Comparison of ENCODE assay signal across 8 cellular contexts in the genomic region with DNA sequence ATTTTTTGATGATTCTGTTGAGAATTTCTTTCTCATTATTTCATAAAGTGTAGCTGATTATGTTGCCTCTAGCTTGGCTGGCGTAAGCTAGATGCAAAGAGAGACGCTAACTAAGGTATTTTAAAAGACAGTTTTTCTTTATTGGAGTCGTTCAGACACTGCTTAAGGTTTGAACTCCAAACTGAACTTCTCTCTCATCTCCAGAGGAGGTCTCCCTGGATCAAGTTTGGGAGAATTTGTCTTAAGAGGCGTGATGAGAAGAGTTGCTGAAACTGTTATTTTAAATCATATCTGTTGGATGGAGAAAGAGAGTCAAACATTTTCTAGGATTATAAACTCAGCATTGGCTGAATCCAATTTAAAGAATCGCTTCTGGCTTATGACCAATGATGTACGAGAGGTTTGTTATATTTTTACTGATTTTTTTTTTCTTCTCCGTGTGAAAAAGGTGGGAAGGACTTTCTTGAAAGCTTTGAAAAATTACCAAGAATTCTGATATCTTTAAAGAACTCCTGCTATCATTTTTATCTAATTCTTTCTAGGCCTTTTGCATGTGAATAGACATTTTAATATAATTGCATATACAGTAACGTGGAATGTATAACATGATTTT. TPM values are rescaled to one million over a fixed set of nuclear protein-coding genes. Genes with fewer than 3 reads are reported as not detected.
DNase-seq lines count a peak whose midpoint lies in the region; ATAC-seq and TF ChIP-seq lines count a peak whose summit lies in the region.

No MANE protein-coding gene starts in this region.

- intact Hi-C loops in PC-3 (cut with micrococcal nuclease), result loop anchor here (1.0 to 2.0 kb wide), 5 partner anchors 73 to 208 kb away; no protein-coding TSS in a partner anchor

- CTCF ChIA-PET in HEK293T (lab: Yijun Ruan, JAX) (interaction anchor here (0.5 to 2.3 kb wide), 19 partner anchors 9 to 448 kb away, joined by 3 to 19 read pairs (median 4); no protein-coding TSS in a partner anchor), PC-3 (lab: Charles Lee) (interaction anchor here (0.6 to 1.4 kb wide), 5 partner anchors 19 to 184 kb away, joined by 3 to 16 read pairs (median 3); no protein-coding TSS in a partner anchor)

- peak overlapping the region; percentile 20; the same call in 1 of the 2 replicates for H2AFZ ChIP-seq in PC-3 (ENCODE audit: low read length)

- no peaks in the 10 kb centered on the region for H3K9me3 Mint-ChIP-seq in neural crest cell

- H3K4me3 Mint-ChIP-seq in neural crest cell, result no peak overlapping the region

- ATAC-seq in PC-3 (peak; percentile 65), GM18519 (IDR thresholded peaks at IDR 0.05; ENCODE audit: low FRiP score, unreplicated experiment) (no peak), GM21526 (IDR thresholded peaks at IDR 0.05; ENCODE audit: low FRiP score, unreplicated experiment) (no peak), GM21717 (IDR thresholded peaks at IDR 0.05; ENCODE audit: unreplicated experiment) (no peak)

- H3K4me2 ChIP-seq in PC-3 (ENCODE audit: low read length), result peak overlapping the region; percentile 21; the same call in 1 of the 2 replicates

- BruUV-seq in PC-3 (replicated peaks; lab: Mats Ljungman, UMichigan), result no TSS peak

- no peaks in the 10 kb centered on the region for H3K27me3 ChIP-seq in PC-3 (ENCODE audit: low read length)

- H3K36me3 Mint-ChIP-seq in neural crest cell (ENCODE audit: low read depth), result no peaks in the 10 kb centered on the region

- no peaks in the 10 kb centered on the region for H3K79me2 ChIP-seq in PC-3 (ENCODE audit: low read length)

- no peaks in the 10 kb centered on the region for H3F3A ChIP-seq in PC-3 (ENCODE audit: low read length, unreplicated experiment)

- no peak overlapping the region for H3K9ac ChIP-seq in PC-3 (ENCODE audit: low read length)

- H3K27ac Mint-ChIP-seq in neural crest cell (ENCODE audit: unreplicated experiment), result no peak overlapping the region

- H3K4me3 ChIP-seq in PC-3 (ENCODE audit: low read length), result no peak overlapping the region

- POLR2A ChIA-PET in HEK293T (lab: Yijun Ruan, JAX), result no interaction called here
- POLR2A ChIA-PET in PC-3 (lab: Charles Lee; ENCODE audit: unreplicated experiment), result no interaction called here

- H3K9me3 ChIP-seq in PC-3 (ENCODE audit: low read length), result no peaks in the 10 kb centered on the region

- no peak overlapping the region for H3K27ac ChIP-seq in C4-2B
- no peak overlapping the region for H3K27ac ChIP-seq in PC-3 (ENCODE audit: low read length)
- H3K27ac ChIP-seq in epithelial cell of prostate, result peak overlapping the region; percentile 75

- no peaks in the 10 kb centered on the region for H3K4me1 Mint-ChIP-seq in neural crest cell

- no peaks in the 10 kb centered on the region for H3K9me2 ChIP-seq in PC-3 (replicated peaks; ENCODE audit: low read length)

- no peaks in the 10 kb centered on the region for H3K27me3 Mint-ChIP-seq in neural crest cell (ENCODE audit: low read depth)

- H3K4me1 ChIP-seq in PC-3 (ENCODE audit: insufficient read depth, low read length), result peaks cover 15% of the 10 kb centered on the region

- peak; percentile 53 for DNase-seq in HEK293T (ENCODE audit: extremely low spot score)
- peak; percentile 86 for DNase-seq in PC-3
- no peak for DNase-seq in epithelial cell of prostate (ENCODE audit: low read depth, low spot score)
- DNase-seq in neural crest cell (ENCODE audit: low read depth, low spot score), result no peak

- no peaks in the 10 kb centered on the region for H3K36me3 ChIP-seq in PC-3 (ENCODE audit: low read depth, low read length)

- H4K20me1 ChIP-seq in PC-3 (ENCODE audit: low read length), result no peaks in the 10 kb centered on the region

- peak; percentile 83 for TF ChIP-seq CTCF in C4-2B (conservative IDR thresholded peaks at IDR 0.05)
- TF ChIP-seq CTCF in PC-3 (conservative IDR thresholded peaks at IDR 0.05; ENCODE audit: low read depth, low read length), result peak; percentile 95
- TF ChIP-seq CTCF in neural crest cell (conservative IDR thresholded peaks at IDR 0.05), result peak; percentile 76

TF ChIP-seq in HEK293T, 16 proteins besides CTCF, POLR2A, EP300 and RAD21:
- TF ChIP-seq BHLHE40 (IDR thresholded peaks at IDR 0.05; ENCODE audit: borderline replicate concordance), result no peak

RNA-seq across cellular contexts. Expression of gene MAP3K7CL, which starts 34.0 kb away (rescaled TPM):
- total RNA-seq in PC-3 (2014; rRNA removed), result 0.46 and 1.3 TPM in 2 replicates
- total RNA-seq in neural crest cell, result not detected in 2 replicates

Comparison
In these comparisons a context has a peak if more than half of its experiments do, and no peak if none do; other contexts are left out.
1. DNase-seq: peak in HEK293T (single experiment) and PC-3 (single experiment); none in epithelial cell of prostate (single experiment) and neural crest cell (single experiment).
2. Peak in every context shown above with its lines, with median percentiles within 50 percentile points of each other: CTCF ChIP-seq.